8 cellular contexts compared by ENCODE assay signal in the genomic region with DNA sequence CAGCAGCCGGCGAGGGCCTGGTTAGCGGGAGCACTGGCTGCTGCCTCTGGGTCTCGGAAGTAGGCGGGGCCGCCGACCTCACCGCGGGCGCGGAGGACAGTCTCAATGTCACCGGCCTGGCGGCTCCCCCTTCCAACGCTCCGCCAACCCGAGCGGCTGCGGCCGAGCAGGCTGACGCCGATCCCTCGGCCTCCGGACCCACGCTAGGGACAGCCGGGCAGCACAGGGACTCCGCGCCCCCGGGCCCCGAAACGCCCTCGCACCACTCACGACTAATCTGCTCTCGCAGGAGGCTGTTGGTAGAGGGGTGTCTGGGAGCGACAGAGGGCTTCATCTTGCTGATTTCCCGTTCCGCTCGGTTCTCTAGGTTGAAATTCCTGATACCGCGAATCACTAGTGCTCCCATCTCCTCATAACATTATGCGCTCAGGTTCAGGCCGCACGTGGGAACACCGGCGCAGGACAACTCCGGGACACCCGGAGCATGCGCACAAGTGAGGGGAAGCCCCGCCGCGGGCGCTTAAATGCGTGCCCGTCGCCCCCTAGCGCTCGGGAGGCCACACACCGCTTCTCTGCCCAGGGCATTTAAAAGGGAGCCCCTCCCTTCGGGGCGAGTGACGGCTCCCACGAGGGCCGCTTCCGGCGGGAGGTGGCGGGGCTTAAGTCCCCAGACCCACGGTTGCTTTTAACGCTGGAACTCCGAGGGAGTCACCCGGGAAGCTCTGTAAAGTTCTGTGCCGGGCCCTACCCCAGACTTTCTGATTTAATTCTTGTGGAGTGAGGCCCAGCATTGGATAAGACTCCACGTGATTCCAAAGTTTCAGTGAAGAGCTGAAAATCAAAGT. TPM values are rescaled to one million over a fixed set of nuclear protein-coding genes. Genes with fewer than 3 reads are reported as not detected.
DNase-seq lines count a peak whose midpoint lies in the region; ATAC-seq and TF ChIP-seq lines count a peak whose summit lies in the region.

A gene (minus strand): TSS at position 496 of the 845 bp plus-strand sequence. CDS start 90 bp downstream, at position 406.

- peak within 1 kb of the TSS; percentile 70 for H3K9ac ChIP-seq in mucosa of stomach (ENCODE audit: low read length)

- no peaks in the 10 kb centered on the region for H3K36me3 ChIP-seq in mucosa of stomach (ENCODE audit: control insufficient read depth, insufficient read depth, low read length)

- no peaks in the 10 kb centered on the region for H3K27me3 ChIP-seq in mucosa of stomach (ENCODE audit: control insufficient read depth, insufficient read depth, low read length)

- no peak for TF ChIP-seq EP300 in Ishikawa (IDR thresholded peaks at IDR 0.05; ENCODE audit: borderline replicate concordance)

- peak; percentile 51; the same call in 1 of the 2 replicates for TF ChIP-seq RAD21 in Ishikawa (IDR thresholded peaks at IDR 0.05; ENCODE audit: low read depth)

- ATAC-seq in GM21576 (IDR thresholded peaks at IDR 0.05; ENCODE audit: unreplicated experiment): peak; percentile 85

- TF ChIP-seq CTCF in epithelial cell of proximal tubule (conservative IDR thresholded peaks at IDR 0.05; ENCODE audit: low read depth, low read length): peak; percentile 83

- H3K4me1 ChIP-seq in mucosa of stomach (ENCODE audit: control insufficient read depth, insufficient read depth, low read length): peaks cover 6% of the 10 kb centered on the region

- H3K9me3 ChIP-seq in mucosa of stomach (ENCODE audit: control insufficient read depth, low read length): no peaks in the 10 kb centered on the region

- H3K4me3 ChIP-seq in epithelial cell of proximal tubule (ENCODE audit: low read depth, low read length): peak within 1 kb of the TSS; percentile 96
- H3K4me3 ChIP-seq in mucosa of stomach (ENCODE audit: low read length): peak within 1 kb of the TSS; percentile 74

- DNase-seq in DMS53 (lab: John Stamatoyannopoulos, UW) (peak; percentile 96), OCI-M2 (lab: John Stamatoyannopoulos, UW; ENCODE audit: unreplicated experiment) (peak; percentile 45), activated T-cell treated with anti-CD3 and anti-CD28 coated beads for 48 hours (ENCODE audit: low read depth) (peak; percentile 95), epithelial cell of proximal tubule (ENCODE audit: low read depth) (peak; percentile 35)
- DNase-seq in stimulated activated CD8-positive, alpha-beta memory T cell treated with anti-CD3 and anti-CD28 coated beads, Interleukin-7, amount 100 ng/mL, for 1 hour (ENCODE audit: low read depth in 2 of 2): peak; percentile 87 to 92

TF ChIP-seq in Ishikawa, 13 proteins besides CTCF, POLR2A, EP300 and RAD21:
- TF ChIP-seq CREB1 (IDR thresholded peaks at IDR 0.05; ENCODE audit: low read depth): no peak
- no peak for TF ChIP-seq EGR1 (IDR thresholded peaks at IDR 0.05)
- no peak; the same call in 1 of the 2 replicates for TF ChIP-seq FOXM1 (IDR thresholded peaks at IDR 0.05; ENCODE audit: borderline replicate concordance, low read depth)
- TF ChIP-seq, protein P1, sequence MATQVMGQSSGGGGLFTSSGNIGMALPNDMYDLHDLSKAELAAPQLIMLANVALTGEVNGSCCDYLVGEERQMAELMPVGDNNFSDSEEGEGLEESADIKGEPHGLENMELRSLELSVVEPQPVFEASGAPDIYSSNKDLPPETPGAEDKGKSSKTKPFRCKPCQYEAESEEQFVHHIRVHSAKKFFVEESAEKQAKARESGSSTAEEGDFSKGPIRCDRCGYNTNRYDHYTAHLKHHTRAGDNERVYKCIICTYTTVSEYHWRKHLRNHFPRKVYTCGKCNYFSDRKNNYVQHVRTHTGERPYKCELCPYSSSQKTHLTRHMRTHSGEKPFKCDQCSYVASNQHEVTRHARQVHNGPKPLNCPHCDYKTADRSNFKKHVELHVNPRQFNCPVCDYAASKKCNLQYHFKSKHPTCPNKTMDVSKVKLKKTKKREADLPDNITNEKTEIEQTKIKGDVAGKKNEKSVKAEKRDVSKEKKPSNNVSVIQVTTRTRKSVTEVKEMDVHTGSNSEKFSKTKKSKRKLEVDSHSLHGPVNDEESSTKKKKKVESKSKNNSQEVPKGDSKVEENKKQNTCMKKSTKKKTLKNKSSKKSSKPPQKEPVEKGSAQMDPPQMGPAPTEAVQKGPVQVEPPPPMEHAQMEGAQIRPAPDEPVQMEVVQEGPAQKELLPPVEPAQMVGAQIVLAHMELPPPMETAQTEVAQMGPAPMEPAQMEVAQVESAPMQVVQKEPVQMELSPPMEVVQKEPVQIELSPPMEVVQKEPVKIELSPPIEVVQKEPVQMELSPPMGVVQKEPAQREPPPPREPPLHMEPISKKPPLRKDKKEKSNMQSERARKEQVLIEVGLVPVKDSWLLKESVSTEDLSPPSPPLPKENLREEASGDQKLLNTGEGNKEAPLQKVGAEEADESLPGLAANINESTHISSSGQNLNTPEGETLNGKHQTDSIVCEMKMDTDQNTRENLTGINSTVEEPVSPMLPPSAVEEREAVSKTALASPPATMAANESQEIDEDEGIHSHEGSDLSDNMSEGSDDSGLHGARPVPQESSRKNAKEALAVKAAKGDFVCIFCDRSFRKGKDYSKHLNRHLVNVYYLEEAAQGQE (IDR thresholded peaks at IDR 0.05; ENCODE audit: low read depth): 0 out of 2 replicates have a peak, but pooled peaks have one; percentile 6
- TF ChIP-seq ZBTB7A (IDR thresholded peaks at IDR 0.05; ENCODE audit: low read depth): peak; percentile 84
- TF ChIP-seq, protein P2, sequence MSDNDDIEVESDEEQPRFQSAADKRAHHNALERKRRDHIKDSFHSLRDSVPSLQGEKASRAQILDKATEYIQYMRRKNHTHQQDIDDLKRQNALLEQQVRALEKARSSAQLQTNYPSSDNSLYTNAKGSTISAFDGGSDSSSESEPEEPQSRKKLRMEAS (IDR thresholded peaks at IDR 0.05): peak; percentile 95
- peak; percentile 80 for TF ChIP-seq TAF1 (IDR thresholded peaks at IDR 0.05; ENCODE audit: low read depth)
- TF ChIP-seq TCF12 (IDR thresholded peaks at IDR 0.05; ENCODE audit: low read depth): peak; percentile 71; the same call in 1 of the 2 replicates
- 0 out of 2 replicates have a peak, but pooled peaks have one; percentile 14 for TF ChIP-seq YY1 (IDR thresholded peaks at IDR 0.05; ENCODE audit: low read depth)
- TF ChIP-seq NFIC (IDR thresholded peaks at IDR 0.05): no peak; the same call in 1 of the 2 replicates
- 0 out of 2 replicates have a peak, but pooled peaks have one; percentile 6 for TF ChIP-seq TEAD4 (IDR thresholded peaks at IDR 0.05)
- TF ChIP-seq, protein P3, sequence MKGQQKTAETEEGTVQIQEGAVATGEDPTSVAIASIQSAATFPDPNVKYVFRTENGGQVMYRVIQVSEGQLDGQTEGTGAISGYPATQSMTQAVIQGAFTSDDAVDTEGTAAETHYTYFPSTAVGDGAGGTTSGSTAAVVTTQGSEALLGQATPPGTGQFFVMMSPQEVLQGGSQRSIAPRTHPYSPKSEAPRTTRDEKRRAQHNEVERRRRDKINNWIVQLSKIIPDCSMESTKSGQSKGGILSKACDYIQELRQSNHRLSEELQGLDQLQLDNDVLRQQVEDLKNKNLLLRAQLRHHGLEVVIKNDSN (IDR thresholded peaks at IDR 0.05): peak; percentile 68
- TF ChIP-seq CEBPB (IDR thresholded peaks at IDR 0.05): no peak

RNA-seq across cellular contexts. Expression of the gene that starts here (rescaled TPM):
- 21.2 and 54.7 TPM in 2 replicates for total RNA-seq in epithelial cell of proximal tubule

Comparison
In these comparisons a context has a peak if more than half of its experiments do, and no peak if none do; other contexts are left out.
1. Peak in every context shown above with its lines: DNase-seq, ATAC-seq and H3K4me3 ChIP-seq.
2. DNase-seq: peak in every context shown above with its lines; median percentile 96 in DMS53; 95 in activated T-cell treated with anti-CD3 and anti-CD28 coated beads for 48 hours; 90 in stimulated activated CD8-positive, alpha-beta memory T cell treated with anti-CD3 and anti-CD28 coated beads, Interleukin-7, amount 100 ng/mL, for 1 hour; 45 in OCI-M2; 35 in epithelial cell of proximal tubule.